ENCODE assay signal across 16 cellular contexts in genomic region chr15:90756916-90757315, GRCh38. TPM values are rescaled to one million over a fixed set of nuclear protein-coding genes. Genes with fewer than 3 reads are reported as not detected.
DNase-seq lines count a peak whose midpoint lies in the region; ATAC-seq and TF ChIP-seq lines count a peak whose summit lies in the region.
"Had no signal": no experiment of that assay in that cellular context is flagged by ENCODE, and none has a peak within 500 bp of the region (broad histone marks: within the 10 kb centered on the region; RNA-seq: fewer than 3 reads in every experiment).

No MANE protein-coding gene starts in this region.

- POLR2A ChIA-PET in SK-N-SH (lab: Yijun Ruan, JAX): no interaction called here

- no peak for TF ChIP-seq RAD21 in SK-N-SH (IDR thresholded peaks at IDR 0.05; ENCODE audit: low read length)

- 80% methylated on average over 2 of the region's 2 CpGs for WGBS in SK-N-SH (ENCODE audit: low lambda C conversion rate)

- no peak for TF ChIP-seq EP300 in SK-N-SH (IDR thresholded peaks at IDR 0.05; ENCODE audit: borderline replicate concordance in 1 of 2, low read depth in 1 of 2, low read length in 1 of 2)

- ATAC-seq in SK-N-SH treated with all-trans-retinoic acid at 6 μM for 48 hours: no peak
- no peak for ATAC-seq in HG03460 (IDR thresholded peaks at IDR 0.05; ENCODE audit: unreplicated experiment)

- H3F3A ChIP-seq in SK-N-SH (replicated peaks; ENCODE audit: insufficient read depth): peaks cover 4% of the 10 kb centered on the region

- H4K20me1 ChIP-seq in SK-N-SH (ENCODE audit: insufficient read depth): no peaks in the 10 kb centered on the region
- H4K20me1 ChIP-seq: BLaER1 had no signal

- no peak for TF ChIP-seq CTCF in SK-N-SH (IDR thresholded peaks at IDR 0.05)
- TF ChIP-seq CTCF in VCaP (conservative IDR thresholded peaks at IDR 0.05): no peak
- TF ChIP-seq CTCF in dorsolateral prefrontal cortex (IDR thresholded peaks at IDR 0.05 in 54 of 56, conservative IDR thresholded peaks at IDR 0.05 in 2 of 56; ENCODE audit: low read depth in 1 of 56, partially characterized antibody in 56 of 56): no peak

- DNase-seq in SK-N-SH: no peak
- DNase-seq in dorsolateral prefrontal cortex: no peak
- peak; percentile 36 for DNase-seq in pons (ENCODE audit: low spot score)
- DNase-seq in activated gamma-delta T cell (lab: John Stamatoyannopoulos, UW): no peak
- no peak for DNase-seq in middle frontal gyrus (ENCODE audit: extremely low spot score, low spot score)
- DNase-seq: COR-L47, HCEC 1CT, NCI-H1417, NCI-H1930, NCI-H2171 treated with DMSO at 0.1 percent for 48 hours, NCI-H774 had no signal

- H3K27ac ChIP-seq in SK-N-SH (ENCODE audit: low read depth in 2 of 2, low read length in 1 of 2): peak overlapping the region in 1 of 2 experiments; percentile 52; a peak in 2 of 4 replicates
- peak overlapping the region; percentile 56 for H3K27ac ChIP-seq in VCaP
- H3K27ac ChIP-seq in dorsolateral prefrontal cortex: peak overlapping the region in 37 of 59 donors; percentile 0 to 73 (median 39)
- H3K27ac ChIP-seq: 22Rv1, BLaER1 had no signal

- CTCF ChIA-PET in SK-N-SH (lab: Yijun Ruan, JAX): interaction anchor here (1.1 to 1.3 kb wide), 2 partner anchors 47 to 129 kb away, joined by 3 read pairs; no protein-coding TSS in a partner anchor

- H3K4me2 ChIP-seq in SK-N-SH: 0 out of 2 replicates have a peak overlapping the region, but pooled peaks have one; percentile 2
- H3K4me2 ChIP-seq: BLaER1 had no signal

- H3K4me3 ChIP-seq in SK-N-SH (ENCODE audit: low read depth in 2 of 2, low read length in 1 of 2) (no peak overlapping the region), dorsolateral prefrontal cortex (no peak overlapping the region)
- H3K4me3 ChIP-seq: BLaER1 had no signal

- peaks cover 0 to 6% of the 10 kb centered on the region in 2 experiments; a peak in 2 of 4 replicates for H3K4me1 ChIP-seq in SK-N-SH (ENCODE audit: control insufficient read depth in 1 of 2, insufficient read depth in 2 of 2, low read depth in 1 of 2, low read length in 1 of 2)
- H3K4me1 ChIP-seq: BLaER1 had no signal

- H3K9me2 ChIP-seq in SK-N-SH: no peaks in the 10 kb centered on the region

- H3K27me3 ChIP-seq in SK-N-SH (ENCODE audit: insufficient read depth) (no peaks in the 10 kb centered on the region), dorsolateral prefrontal cortex (no peaks in the 10 kb centered on the region)
- H3K27me3 ChIP-seq: BLaER1 had no signal

- no peak overlapping the region for H3K9ac ChIP-seq in SK-N-SH
- H3K9ac ChIP-seq: BLaER1 had no signal

- H3K36me3 ChIP-seq in SK-N-SH (replicated peaks in 1 of 2; ENCODE audit: control insufficient read depth in 1 of 2, insufficient read depth in 2 of 2, low read length in 1 of 2): peaks cover 0 to 15% of the 10 kb centered on the region in 2 experiments

- intact Hi-C loops in dorsolateral prefrontal cortex (cut with DNase I): no loop called here

- peak overlapping the region; percentile 65; the same call in 1 of the 2 replicates for H2AFZ ChIP-seq in SK-N-SH (ENCODE audit: low read depth)

- H3K9me3 ChIP-seq in SK-N-SH: no peaks in the 10 kb centered on the region
- H3K9me3 ChIP-seq: BLaER1 had no signal

- no peaks in the 10 kb centered on the region for H3K79me2 ChIP-seq in SK-N-SH (ENCODE audit: insufficient read depth)

TF ChIP-seq in SK-N-SH, 30 proteins besides CTCF, POLR2A, EP300 and RAD21:
- no peak for TF ChIP-seq CHD2 (IDR thresholded peaks at IDR 0.05; ENCODE audit: low read length, partially characterized antibody)
- no peak for TF ChIP-seq TEAD4 (IDR thresholded peaks at IDR 0.05; ENCODE audit: borderline replicate concordance, insufficient read depth)
- no peak for TF ChIP-seq ELF1 (IDR thresholded peaks at IDR 0.05)
- TF ChIP-seq RCOR1 (IDR thresholded peaks at IDR 0.05; ENCODE audit: low read length): no peak
- TF ChIP-seq, protein P1, sequence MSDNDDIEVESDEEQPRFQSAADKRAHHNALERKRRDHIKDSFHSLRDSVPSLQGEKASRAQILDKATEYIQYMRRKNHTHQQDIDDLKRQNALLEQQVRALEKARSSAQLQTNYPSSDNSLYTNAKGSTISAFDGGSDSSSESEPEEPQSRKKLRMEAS (IDR thresholded peaks at IDR 0.05; ENCODE audit: low read depth): no peak
- TF ChIP-seq MXI1 (IDR thresholded peaks at IDR 0.05; ENCODE audit: low read depth, low read length): no peak
- no peak for TF ChIP-seq TAF1 (IDR thresholded peaks at IDR 0.05; ENCODE audit: borderline replicate concordance, low read depth, low read length)
- no peak for TF ChIP-seq GATA2 (CRISPR knock-in tag; IDR thresholded peaks at IDR 0.05)

TF ChIP-seq in SK-N-SH treated with all-trans-retinoic acid at 6 μM for 48 hours, 23 proteins besides CTCF, POLR2A, EP300 and RAD21:
- TF ChIP-seq RARB (CRISPR knock-in tag; IDR thresholded peaks at IDR 0.05) (no peak), ZNF70 (CRISPR knock-in tag; IDR thresholded peaks at IDR 0.05) (no peak), ZC3H10 (CRISPR knock-in tag; IDR thresholded peaks at IDR 0.05) (no peak), OSR1 (CRISPR knock-in tag; IDR thresholded peaks at IDR 0.05) (no peak), SNAI2 (CRISPR knock-in tag; IDR thresholded peaks at IDR 0.05) (no peak), PPARA (CRISPR knock-in tag; IDR thresholded peaks at IDR 0.05; ENCODE audit: borderline replicate concordance) (no peak), ZNF8 (CRISPR knock-in tag; IDR thresholded peaks at IDR 0.05) (no peak)
- TF ChIP-seq, protein P2, sequence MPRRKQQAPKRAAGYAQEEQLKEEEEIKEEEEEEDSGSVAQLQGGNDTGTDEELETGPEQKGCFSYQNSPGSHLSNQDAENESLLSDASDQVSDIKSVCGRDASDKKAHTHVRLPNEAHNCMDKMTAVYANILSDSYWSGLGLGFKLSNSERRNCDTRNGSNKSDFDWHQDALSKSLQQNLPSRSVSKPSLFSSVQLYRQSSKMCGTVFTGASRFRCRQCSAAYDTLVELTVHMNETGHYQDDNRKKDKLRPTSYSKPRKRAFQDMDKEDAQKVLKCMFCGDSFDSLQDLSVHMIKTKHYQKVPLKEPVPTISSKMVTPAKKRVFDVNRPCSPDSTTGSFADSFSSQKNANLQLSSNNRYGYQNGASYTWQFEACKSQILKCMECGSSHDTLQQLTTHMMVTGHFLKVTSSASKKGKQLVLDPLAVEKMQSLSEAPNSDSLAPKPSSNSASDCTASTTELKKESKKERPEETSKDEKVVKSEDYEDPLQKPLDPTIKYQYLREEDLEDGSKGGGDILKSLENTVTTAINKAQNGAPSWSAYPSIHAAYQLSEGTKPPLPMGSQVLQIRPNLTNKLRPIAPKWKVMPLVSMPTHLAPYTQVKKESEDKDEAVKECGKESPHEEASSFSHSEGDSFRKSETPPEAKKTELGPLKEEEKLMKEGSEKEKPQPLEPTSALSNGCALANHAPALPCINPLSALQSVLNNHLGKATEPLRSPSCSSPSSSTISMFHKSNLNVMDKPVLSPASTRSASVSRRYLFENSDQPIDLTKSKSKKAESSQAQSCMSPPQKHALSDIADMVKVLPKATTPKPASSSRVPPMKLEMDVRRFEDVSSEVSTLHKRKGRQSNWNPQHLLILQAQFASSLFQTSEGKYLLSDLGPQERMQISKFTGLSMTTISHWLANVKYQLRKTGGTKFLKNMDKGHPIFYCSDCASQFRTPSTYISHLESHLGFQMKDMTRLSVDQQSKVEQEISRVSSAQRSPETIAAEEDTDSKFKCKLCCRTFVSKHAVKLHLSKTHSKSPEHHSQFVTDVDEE (CRISPR knock-in tag; IDR thresholded peaks at IDR 0.05): no peak

RNA-seq across cellular contexts. Expression of gene BLM, which starts 39.8 kb away (rescaled TPM):
- 2.7 and 2.9 TPM in 2 replicates for polyA plus RNA-seq in SK-N-SH (2012; rRNA removed)
- polyA plus RNA-seq in SK-N-SH (2012; cell fraction: cytosol; rRNA removed): 2.0 and 2.3 TPM in 2 replicates
- polyA plus RNA-seq in SK-N-SH (2012; cell fraction: nucleus; rRNA removed): 2.8 and 4.2 TPM in 2 replicates
- 10 to 100 TPM in 3 of 120 experiments, 1 to 10 TPM in 117; 1.9 to 12.9 (median 5.7) TPM for total RNA-seq in dorsolateral prefrontal cortex
